In the genomic region with DNA sequence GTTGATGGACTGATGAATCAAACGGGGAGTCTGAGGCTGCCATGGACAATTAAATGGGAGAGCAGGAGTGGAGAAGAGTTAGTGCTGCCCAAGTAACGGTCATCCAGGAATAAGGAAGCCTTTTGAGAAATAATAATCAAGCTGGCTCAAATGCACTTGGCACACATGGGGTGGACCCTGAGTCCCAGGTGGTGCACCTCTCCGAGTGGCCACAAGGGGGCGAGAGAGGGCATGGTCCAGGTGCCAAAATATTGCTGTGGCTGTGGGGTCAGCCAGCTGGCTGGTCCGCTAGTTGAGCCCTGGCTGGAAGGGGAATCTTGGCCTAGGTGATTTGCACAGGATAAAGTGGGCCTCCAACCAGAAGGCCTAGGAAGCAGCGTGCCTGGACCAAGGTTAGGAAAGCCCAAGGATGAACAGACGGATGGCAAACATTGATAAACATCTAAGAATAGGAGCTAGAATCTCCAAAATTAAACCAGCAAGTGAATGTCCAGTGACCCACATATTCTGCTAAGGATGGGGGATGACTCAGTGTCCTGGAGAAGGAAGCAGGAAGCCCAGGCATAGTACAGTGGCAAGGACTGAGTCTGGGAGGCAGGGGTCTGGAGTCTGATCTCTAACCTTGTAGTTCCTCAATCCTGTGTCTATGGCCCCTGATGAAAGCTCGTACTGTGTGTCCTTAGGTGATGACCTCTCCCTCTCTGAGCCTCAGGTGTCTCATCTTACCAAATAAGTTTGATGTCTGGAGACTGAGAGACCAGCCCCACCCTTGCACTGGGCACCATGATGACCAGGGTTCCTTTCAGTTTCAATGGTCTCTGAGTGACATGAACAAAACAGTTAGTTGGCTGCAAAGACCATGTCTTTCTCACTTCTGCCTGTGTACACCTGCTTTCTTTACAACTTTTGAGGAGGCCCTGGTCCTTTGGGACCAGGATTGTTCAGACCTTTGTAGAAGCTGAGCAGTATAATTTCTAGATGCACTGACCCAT, we compare ENCODE assay signal across 8 cellular contexts. TPM values are rescaled to one million over a fixed set of nuclear protein-coding genes. Genes with fewer than 3 reads are reported as not detected.
A peak's percentile ranks its signal among the peaks of the same experiment; 100 is the strongest.
DNase-seq lines count a peak whose midpoint lies in the region; ATAC-seq and TF ChIP-seq lines count a peak whose summit lies in the region.

No MANE protein-coding gene starts in this region.

- no peak overlapping the region for H3K27ac ChIP-seq in esophagus squamous epithelium
- no peak overlapping the region for H3K27ac ChIP-seq in neuronal stem cell (replicated peaks; ENCODE audit: low read length)
- H3K27ac ChIP-seq in thoracic aorta, result no peak overlapping the region

- H3K4me2 ChIP-seq in neuronal stem cell (ENCODE audit: insufficient read depth, low read length, poor library complexity, severe bottlenecking), result no peak overlapping the region

- H3K9me3 ChIP-seq in esophagus squamous epithelium, result no peaks in the 10 kb centered on the region
- H3K9me3 ChIP-seq in neuronal stem cell (replicated peaks in 1 of 2; ENCODE audit: control insufficient read depth in 2 of 2, insufficient read depth in 1 of 2, low read depth in 1 of 2, low read length in 2 of 2), result no peaks in the 10 kb centered on the region
- H3K9me3 ChIP-seq in thoracic aorta, result no peaks in the 10 kb centered on the region

- no peak overlapping the region for H4K91ac ChIP-seq in neuronal stem cell (ENCODE audit: low read depth, low read length, poor library complexity)

- intact Hi-C loops in esophagus squamous epithelium (cut with DNase I), result loop anchor here (10.0 kb wide), 1 partner anchor 277 kb away; no protein-coding TSS in a partner anchor

- H3K27me3 ChIP-seq in esophagus squamous epithelium (no peaks in the 10 kb centered on the region), neuronal stem cell (ENCODE audit: control insufficient read depth in 3 of 3, insufficient read depth in 3 of 3, low read depth in 1 of 3, low read length in 3 of 3) (peaks cover 0 to 23% (median 0%) of the 10 kb centered on the region in 3 experiments), thoracic aorta (replicated peaks; ENCODE audit: insufficient read depth) (no peaks in the 10 kb centered on the region)

- peak; percentile 57 for DNase-seq in EH (ENCODE audit: low read depth)
- peak; percentile 38 to 65 for DNase-seq in NCI-H446 (lab: John Stamatoyannopoulos, UW)
- DNase-seq in activated T-cell treated with anti-CD3 and anti-CD28 coated beads for 24 hours (ENCODE audit: low read depth), result peak; percentile 56
- DNase-seq in esophagus squamous epithelium (lab: John Stamatoyannopoulos, UW), result no peak
- DNase-seq in neuronal stem cell (ENCODE audit: low spot score), result peak; percentile 63
- peak; percentile 38 for DNase-seq in thoracic aorta (ENCODE audit: low spot score)
- no peak for DNase-seq in NOMO-1 treated with dmso at 0.1 percent for 144 hours (lab: John Stamatoyannopoulos, UW; ENCODE audit: unreplicated experiment)

- no peak overlapping the region for H2BK5ac ChIP-seq in neuronal stem cell (ENCODE audit: low read length)

- peak overlapping the region; percentile 6 for H3K14ac ChIP-seq in neuronal stem cell (ENCODE audit: low read length)

- 27 to 31% methylated on average over 8 of the region's 8 CpGs for WGBS in esophagus squamous epithelium, 2 donors
- WGBS in neuronal stem cell (ENCODE audit: extremely low coverage in 2 of 2, insufficient read length in 2 of 2, insufficient replicate concordance in 1 of 2), 2 donors, result no CpG with 5 or more reads among the region's 8 CpGs

- no peak overlapping the region for H2BK120ac ChIP-seq in neuronal stem cell (ENCODE audit: low read depth, low read length)

- H3K4me1 ChIP-seq in esophagus squamous epithelium, result peaks cover 0 to 11% (median 0%) of the 10 kb centered on the region in 3 donors
- peaks cover 9 to 10% of the 10 kb centered on the region in 2 donors for H3K4me1 ChIP-seq in neuronal stem cell (ENCODE audit: control insufficient read depth in 2 of 2, insufficient read depth in 1 of 2, low read depth in 1 of 2, low read length in 2 of 2)
- H3K4me1 ChIP-seq in thoracic aorta (ENCODE audit: control insufficient read depth in 1 of 2, low read depth in 2 of 2), result peaks cover 0 to 10% of the 10 kb centered on the region in 2 donors

- peak; percentile 40 for ATAC-seq in GM21825 (IDR thresholded peaks at IDR 0.05; ENCODE audit: unreplicated experiment)
- peak; percentile 50 for ATAC-seq in thoracic aorta (ENCODE audit: insufficient number of reproducible peaks, low FRiP score, low read depth)

- peak overlapping the region; percentile 56 for H2AK5ac ChIP-seq in neuronal stem cell (ENCODE audit: low read depth, low read length)

- H3K23ac ChIP-seq in neuronal stem cell (ENCODE audit: low read depth, low read length, poor library complexity), result no peak overlapping the region

- H3K4me3 ChIP-seq in esophagus squamous epithelium (no peak overlapping the region), neuronal stem cell (ENCODE audit: low read length in 2 of 2) (no peak overlapping the region), thoracic aorta (no peak overlapping the region)

- H3K36me3 ChIP-seq in esophagus squamous epithelium, result no peaks in the 10 kb centered on the region
- H3K36me3 ChIP-seq in neuronal stem cell (replicated peaks in 1 of 2; ENCODE audit: control insufficient read depth in 2 of 2, insufficient read depth in 2 of 2, low read length in 2 of 2), result no peaks in the 10 kb centered on the region
- H3K36me3 ChIP-seq in thoracic aorta, result no peaks in the 10 kb centered on the region

- H2BK12ac ChIP-seq in neuronal stem cell (ENCODE audit: low read length), result no peak overlapping the region

- H3K79me1 ChIP-seq in neuronal stem cell (ENCODE audit: low read depth, low read length), result no peaks in the 10 kb centered on the region

- no peak overlapping the region for H4K8ac ChIP-seq in neuronal stem cell (ENCODE audit: low read depth, low read length)

- no peak overlapping the region for H3K9ac ChIP-seq in neuronal stem cell (ENCODE audit: low read depth, low read length, poor library complexity)

- H2AFZ ChIP-seq in neuronal stem cell (ENCODE audit: low read length), result no peak overlapping the region

- no peak overlapping the region for H2BK15ac ChIP-seq in neuronal stem cell (ENCODE audit: low read length)

- no peak overlapping the region for H3K4ac ChIP-seq in neuronal stem cell (ENCODE audit: low read length)

- H3K18ac ChIP-seq in neuronal stem cell (ENCODE audit: low read length), result peak overlapping the region; percentile 35

- TF ChIP-seq CTCF in esophagus squamous epithelium (IDR thresholded peaks at IDR 0.05) (peak; percentile 88 to 99 (median 93)), thoracic aorta (IDR thresholded peaks at IDR 0.05) (peak; percentile 98)

- TF ChIP-seq POLR2A in esophagus squamous epithelium (IDR thresholded peaks at IDR 0.05), result no peak

RNA-seq across cellular contexts. Expression of a gene that starts 19.2 kb away (rescaled TPM):
- 10 to 100 TPM; 17.7 to 31.4 (median 24.2) TPM for total RNA-seq in esophagus squamous epithelium
- polyA plus RNA-seq in neuronal stem cell (2013, experiment 1 of 2), result 2.1 TPM
- 1.9 TPM for polyA plus RNA-seq in neuronal stem cell (2013, experiment 2 of 2)
- 10 to 100 TPM; 41.7 to 57.9 TPM for total RNA-seq in thoracic aorta

Comparison
In these comparisons a context has a peak if more than half of its experiments do, and no peak if none do; other contexts are left out.
1. DNase-seq: peak in EH (single experiment), NCI-H446 (2 of 2), activated T-cell treated with anti-CD3 and anti-CD28 coated beads for 24 hours (single experiment), neuronal stem cell (single experiment) and thoracic aorta (single experiment); none in esophagus squamous epithelium (single experiment) and NOMO-1 treated with dmso at 0.1 percent for 144 hours (single experiment).